In genomic region chr2:70161069-70161534, GRCh38 we compare ENCODE assay signal across 9 cellular contexts. TPM values are rescaled to one million over a fixed set of nuclear protein-coding genes. Genes with fewer than 3 reads are reported as not detected.
DNase-seq lines count a peak whose midpoint lies in the region; ATAC-seq lines count a peak whose summit lies in the region.
"Had no signal": no experiment of that assay in that cellular context is flagged by ENCODE, and none has a peak within 500 bp of the region (broad histone marks: within the 10 kb centered on the region; RNA-seq: fewer than 3 reads in every experiment).

No MANE protein-coding gene starts in this region.

- ATAC-seq in GM18870 (IDR thresholded peaks at IDR 0.05; ENCODE audit: unreplicated experiment) (peak; percentile 67), HG02571 (IDR thresholded peaks at IDR 0.05; ENCODE audit: unreplicated experiment) (peak; percentile 78)

- DNase-seq in M059J (ENCODE audit: low read depth), result peak; percentile 28
- peak; percentile 10 for DNase-seq in kidney glomerular epithelial cell (lab: John Stamatoyannopoulos, UW)
- no peak for DNase-seq in NCI-H526 (lab: John Stamatoyannopoulos, UW)
- no peak for DNase-seq in T-helper 2 cell
- DNase-seq in NCI-H128 (lab: John Stamatoyannopoulos, UW; ENCODE audit: unreplicated experiment), result no peak
- DNase-seq: effector CD4-positive, alpha-beta T cell; NCI-H146 had no signal

RNA-seq across cellular contexts. Expression of gene C2orf42, which starts 29.7 kb away (rescaled TPM):
- total RNA-seq in M059J (2014; rRNA removed; shearing (Covaris generic)), result 10.5 and 12.5 TPM in 2 replicates

Comparison
In these comparisons a context has a peak if more than half of its experiments do, and no peak if none do; other contexts are left out.
1. DNase-seq: peak in M059J (single experiment) and kidney glomerular epithelial cell (single experiment); none in NCI-H526 (0 of 2), T-helper 2 cell (0 of 5) and NCI-H128 (single experiment).